12 cellular contexts compared by ENCODE assay signal in genomic region chr4:109432203-109432602, GRCh38. TPM values are rescaled to one million over a fixed set of nuclear protein-coding genes. Genes with fewer than 3 reads are reported as not detected.
DNase-seq lines count a peak whose midpoint lies in the region; ATAC-seq and TF ChIP-seq lines count a peak whose summit lies in the region.
"Had no signal": no experiment of that assay in that cellular context is flagged by ENCODE, and none has a peak within 500 bp of the region (broad histone marks: within the 10 kb centered on the region; RNA-seq: fewer than 3 reads in every experiment).

No MANE protein-coding gene starts in this region.

- H3K36me3 Mint-ChIP-seq in CD4-positive, CD25-positive, alpha-beta regulatory T cell = no peaks in the 10 kb centered on the region
- H3K36me3 Mint-ChIP-seq in MCF 10A (ENCODE audit: insufficient read depth, unreplicated experiment) = peaks cover 20% of the 10 kb centered on the region
- peaks cover 0 to 9% (median 2%) of the 10 kb centered on the region in 3 donors for H3K36me3 Mint-ChIP-seq in naive thymus-derived CD8-positive, alpha-beta T cell

- 86% methylated on average over 1 of the region's 1 CpG for WGBS in HUES64

- peak overlapping the region; percentile 94; the same call in 1 of the 2 replicates for H3K9ac ChIP-seq in HUES64 (ENCODE audit: low read depth, low read length)

- peak overlapping the region; percentile 85 for H3K4me3 ChIP-seq in CD4-positive, CD25-positive, alpha-beta regulatory T cell (ENCODE audit: low read depth, low read length)
- peak overlapping the region; percentile 66; the same call in 1 of the 2 replicates for H3K4me3 ChIP-seq in HUES64 (ENCODE audit: low read length)

- no peaks in the 10 kb centered on the region for H3K36me3 ChIP-seq in CD4-positive, CD25-positive, alpha-beta regulatory T cell (ENCODE audit: control insufficient read depth, insufficient read depth, low read length)
- no peaks in the 10 kb centered on the region; the same call in none of the 2 replicates for H3K36me3 ChIP-seq in HUES64 (ENCODE audit: insufficient read depth, low read length)

- no peak for DNase-seq in CD4-positive, CD25-positive, alpha-beta regulatory T cell
- DNase-seq in MCF 10A (ENCODE audit: unreplicated experiment) (no peak), DMS153 treated with DMSO at 0.1 percent for 48 hours (lab: John Stamatoyannopoulos, UW; ENCODE audit: unreplicated experiment) (no peak), NOMO-1 treated with DMSO at 0.1 percent for 48 hours (lab: John Stamatoyannopoulos, UW; ENCODE audit: unreplicated experiment) (no peak)
- no peak for DNase-seq in naive thymus-derived CD8-positive, alpha-beta T cell
- DNase-seq: central memory CD4-positive, alpha-beta T cell; H7; SW 1271 had no signal

- peaks cover 38% of the 10 kb centered on the region for H3K4me1 ChIP-seq in CD4-positive, CD25-positive, alpha-beta regulatory T cell (ENCODE audit: control insufficient read depth, insufficient read depth, low read length, poor library complexity, severe bottlenecking)
- H3K4me1 ChIP-seq in HUES64 (ENCODE audit: insufficient read depth, low read length) = peaks cover 32% of the 10 kb centered on the region

- CTCF ChIA-PET in MCF 10A (lab: Yijun Ruan, JAX) = interaction anchor here (0.6 to 3.2 kb wide), 21 partner anchors 9 to 1149 kb away, joined by 3 to 16 read pairs (median 5); partner anchors contain the start of genes CFI, MCUB and RRH

- peaks cover 23 to 44% (median 34%) of the 10 kb centered on the region in 4 donors for H3K4me1 Mint-ChIP-seq in CD4-positive, CD25-positive, alpha-beta regulatory T cell
- peaks cover 31% of the 10 kb centered on the region for H3K4me1 Mint-ChIP-seq in MCF 10A (ENCODE audit: insufficient read depth, unreplicated experiment)
- H3K4me1 Mint-ChIP-seq in naive thymus-derived CD8-positive, alpha-beta T cell = peaks cover 12 to 41% (median 40%) of the 10 kb centered on the region in 4 donors

- POLR2A ChIA-PET in MCF 10A (lab: Yijun Ruan, JAX) = interaction anchor here (0.9 to 3.7 kb wide), 11 partner anchors 9 to 809 kb away, joined by 3 to 31 read pairs (median 5); partner anchors contain the start of genes CASP6, MCUB and PLA2G12A
- POLR2A ChIA-PET in naive thymus-derived CD8-positive, alpha-beta T cell (lab: Charles Lee) = interaction anchor here (0.6 to 3.0 kb wide), 3 partner anchors 127 to 1711 kb away, joined by 3 to 16 read pairs (median 6); partner anchors contain the start of gene MCUB

- no peaks in the 10 kb centered on the region for H3K9me3 ChIP-seq in CD4-positive, CD25-positive, alpha-beta regulatory T cell (ENCODE audit: control insufficient read depth in 2 of 2, low read length in 2 of 2)
- no peaks in the 10 kb centered on the region for H3K9me3 ChIP-seq in HUES64 (ENCODE audit: insufficient read depth, low read depth, low read length)

- no peak overlapping the region for H3K27ac ChIP-seq in CD4-positive, CD25-positive, alpha-beta regulatory T cell (ENCODE audit: insufficient read depth, low read length, poor library complexity, severe bottlenecking)
- H3K27ac ChIP-seq in HUES64 (ENCODE audit: low read depth, low read length) = no peak overlapping the region

- no peaks in the 10 kb centered on the region for H3K9me3 Mint-ChIP-seq in CD4-positive, CD25-positive, alpha-beta regulatory T cell
- H3K9me3 Mint-ChIP-seq in MCF 10A (ENCODE audit: unreplicated experiment) = no peaks in the 10 kb centered on the region
- H3K9me3 Mint-ChIP-seq in naive thymus-derived CD8-positive, alpha-beta T cell = no peaks in the 10 kb centered on the region

- BruUV-seq in MCF 10A (replicated peaks; lab: Mats Ljungman, UMichigan) = no TSS peak

- intact Hi-C loops in MCF 10A (cut with micrococcal nuclease) = loop anchor here (2.0 to 10.0 kb wide), 2 partner anchors 63 to 129 kb away; partner anchors contain the start of gene MCUB

- TF ChIP-seq CTCF in MCF 10A (IDR thresholded peaks at IDR 0.05; ENCODE audit: unreplicated experiment) = no peak

- no peak for ATAC-seq in CD4-positive, CD25-positive, alpha-beta regulatory T cell (ENCODE audit: low read depth in 2 of 2)
- ATAC-seq in naive thymus-derived CD8-positive, alpha-beta T cell = no peak
- no peak for ATAC-seq in GM18502 (IDR thresholded peaks at IDR 0.05; ENCODE audit: poor library complexity, unreplicated experiment)
- no peak for ATAC-seq in GM21717 (IDR thresholded peaks at IDR 0.05; ENCODE audit: unreplicated experiment)
- ATAC-seq: left lobe of liver had no signal

- H3K27ac Mint-ChIP-seq in CD4-positive, CD25-positive, alpha-beta regulatory T cell = peak overlapping the region in 2 of 3 donors; percentile 86 to 91
- peak overlapping the region; percentile 83 for H3K27ac Mint-ChIP-seq in MCF 10A (ENCODE audit: low read depth, unreplicated experiment)
- H3K27ac Mint-ChIP-seq in naive thymus-derived CD8-positive, alpha-beta T cell = peak overlapping the region; percentile 86 to 97 (median 92)

- peak overlapping the region; percentile 86 to 93 (median 89) for H3K4me3 Mint-ChIP-seq in CD4-positive, CD25-positive, alpha-beta regulatory T cell
- H3K4me3 Mint-ChIP-seq in MCF 10A (ENCODE audit: unreplicated experiment) = peak overlapping the region; percentile 81
- H3K4me3 Mint-ChIP-seq in naive thymus-derived CD8-positive, alpha-beta T cell = peak overlapping the region; percentile 73 to 93 (median 84)

- H3K27me3 ChIP-seq in CD4-positive, CD25-positive, alpha-beta regulatory T cell (ENCODE audit: control insufficient read depth, insufficient read depth, low read length) = no peaks in the 10 kb centered on the region
- no peaks in the 10 kb centered on the region for H3K27me3 ChIP-seq in HUES64 (ENCODE audit: insufficient read depth, low read length)

- H3K27me3 Mint-ChIP-seq in CD4-positive, CD25-positive, alpha-beta regulatory T cell = no peaks in the 10 kb centered on the region
- no peaks in the 10 kb centered on the region for H3K27me3 Mint-ChIP-seq in MCF 10A (ENCODE audit: insufficient read depth, unreplicated experiment)
- no peaks in the 10 kb centered on the region for H3K27me3 Mint-ChIP-seq in naive thymus-derived CD8-positive, alpha-beta T cell

RNA-seq across cellular contexts. Expression of gene SEC24B, which starts 1.4 kb away (rescaled TPM):
- total RNA-seq in CD4-positive, CD25-positive, alpha-beta regulatory T cell = 42.7 TPM
- polyA plus RNA-seq in CD4-positive, CD25-positive, alpha-beta regulatory T cell = 10 to 100 TPM; 11.3 to 18.5 (median 16.5) TPM
- polyA plus RNA-seq in HUES64 (2013, experiment 1 of 2) = 18.9 TPM
- 20.6 TPM for polyA plus RNA-seq in HUES64 (2013, experiment 2 of 2)
- total RNA-seq in MCF 10A (2022) = 33.9 and 35.0 TPM in 2 replicates
- 10 to 100 TPM; 38.9 to 39.6 TPM for total RNA-seq in naive thymus-derived CD8-positive, alpha-beta T cell
- polyA plus RNA-seq in naive thymus-derived CD8-positive, alpha-beta T cell = 10 to 100 TPM in 2 of 3 donors, 1 to 10 TPM in 1; 8.3 to 17.2 (median 10.5) TPM
